8 cellular contexts compared by ENCODE assay signal in the genomic region with DNA sequence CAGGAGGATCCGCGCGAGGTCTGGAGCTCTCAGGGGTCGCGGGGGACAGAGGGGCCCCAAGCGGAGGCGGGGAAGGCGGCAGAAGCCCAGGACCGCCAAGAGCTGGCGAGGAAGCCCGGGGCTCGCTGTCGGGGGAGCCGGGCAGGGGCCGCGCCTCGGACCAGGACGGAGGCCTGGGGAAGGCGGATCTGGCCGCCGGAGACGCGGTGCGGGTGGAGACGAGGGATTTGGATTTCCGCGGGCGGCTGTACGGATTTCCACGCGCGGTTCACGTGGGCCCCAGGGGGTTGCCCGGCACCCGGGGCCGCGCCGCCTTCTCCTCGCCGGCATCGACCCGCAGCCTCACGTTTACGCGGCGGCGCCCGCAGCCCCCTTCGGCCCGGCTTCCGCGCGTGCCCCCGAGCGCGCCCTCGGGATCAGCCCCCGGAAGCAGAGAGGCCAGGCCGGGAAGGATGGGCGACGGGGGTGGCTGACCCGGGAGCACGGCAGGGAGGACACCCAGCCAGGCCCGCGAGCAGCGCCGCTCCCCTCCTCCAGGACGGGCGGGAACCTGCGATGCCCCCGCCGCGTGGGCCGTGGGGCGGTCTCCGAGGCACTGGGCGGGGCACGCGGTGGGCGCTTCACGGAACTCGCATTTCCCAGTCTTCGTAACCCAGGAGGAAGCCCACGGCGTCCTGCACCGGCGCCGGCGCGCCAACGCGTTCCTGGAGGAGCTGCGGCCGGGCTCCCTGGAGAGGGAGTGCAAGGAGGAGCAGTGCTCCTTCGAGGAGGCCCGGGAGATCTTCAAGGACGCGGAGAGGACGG. TPM values are rescaled to one million over a fixed set of nuclear protein-coding genes. Genes with fewer than 3 reads are reported as not detected.
DNase-seq lines count a peak whose midpoint lies in the region; ATAC-seq and TF ChIP-seq lines count a peak whose summit lies in the region.

No MANE protein-coding gene starts in this region.

- DNase-seq in BJ (ENCODE audit: low read depth), result no peak
- DNase-seq in activated CD8-positive, alpha-beta memory T cell treated with anti-CD3 and anti-CD28 coated beads, Interleukin-2, amount 50 U/mL, for 48 hours, result peak; percentile 68
- DNase-seq in head of caudate nucleus, result peak in 22 of 42 donors; percentile 15 to 63 (median 36)
- no peak for DNase-seq in progenitor cell of endocrine pancreas (ENCODE audit: low spot score, unreplicated experiment)
- no peak for DNase-seq in NCI-H1694 treated with DMSO at 0.1 percent for 48 hours (lab: John Stamatoyannopoulos, UW)

- H3K4me3 ChIP-seq in BJ (ENCODE audit: low read depth, low read length), result peak overlapping the region; percentile 28

- H3K27ac Mint-ChIP-seq in progenitor cell of endocrine pancreas, result no peak overlapping the region

- CTCF ChIA-PET in BJ (lab: Yijun Ruan, JAX), result interaction anchor here (1.1 kb wide), 1 partner anchor 17 kb away, joined by 3 read pairs; no protein-coding TSS in a partner anchor

- POLR2A ChIA-PET in BJ (lab: Charles Lee), result no interaction called here

- H3K27me3 Mint-ChIP-seq in progenitor cell of endocrine pancreas, result peaks cover 7% of the 10 kb centered on the region

- intact Hi-C loops in head of caudate nucleus (cut with DNase I), result no loop called here

- H3K36me3 ChIP-seq in BJ (ENCODE audit: control insufficient read depth, insufficient read depth, low read length), result no peaks in the 10 kb centered on the region

- H3K9me3 Mint-ChIP-seq in progenitor cell of endocrine pancreas (ENCODE audit: low read depth), result no peaks in the 10 kb centered on the region

- TF ChIP-seq CTCF in BJ (IDR thresholded peaks at IDR 0.05; ENCODE audit: insufficient read depth, low read depth, low read length) (no peak), progenitor cell of endocrine pancreas (IDR thresholded peaks at IDR 0.05; ENCODE audit: unreplicated experiment) (no peak)

- no peak for ATAC-seq in GM18517 (IDR thresholded peaks at IDR 0.05; ENCODE audit: unreplicated experiment)
- ATAC-seq in GM21619 (IDR thresholded peaks at IDR 0.05; ENCODE audit: unreplicated experiment), result no peak
- ATAC-seq in GM19035 (IDR thresholded peaks at IDR 0.05; ENCODE audit: unreplicated experiment), result no peak

- H3K36me3 Mint-ChIP-seq in progenitor cell of endocrine pancreas (ENCODE audit: insufficient read depth), result peaks cover 2% of the 10 kb centered on the region

- H3K4me1 Mint-ChIP-seq in progenitor cell of endocrine pancreas (ENCODE audit: low read depth), result peaks cover 8% of the 10 kb centered on the region

- peaks cover 5% of the 10 kb centered on the region for H3K27me3 ChIP-seq in BJ (ENCODE audit: control insufficient read depth, insufficient read depth, low read length)

- H3K4me3 Mint-ChIP-seq in progenitor cell of endocrine pancreas (ENCODE audit: low read depth), result peak overlapping the region; percentile 41

RNA-seq across cellular contexts. Expression of gene F7, which starts 4.7 kb away (rescaled TPM):
- 0.05 and 0.11 TPM in 2 replicates for polyA plus RNA-seq in BJ (2011; rRNA removed)
- 0.71 TPM in 1 of 2 replicates, not detected in the other for polyA minus RNA-seq in BJ (2011; rRNA and poly(A)+ RNA removed)
- total RNA-seq in progenitor cell of endocrine pancreas, result 5.7 and 7.3 TPM in 2 replicates

RNA-seq across cellular contexts. Expression of gene F10, which starts 12.3 kb away (rescaled TPM):
- 28.8 and 39.0 TPM in 2 replicates for polyA plus RNA-seq in BJ (2011; rRNA removed)
- 4.1 and 7.0 TPM in 2 replicates for polyA minus RNA-seq in BJ (2011; rRNA and poly(A)+ RNA removed)
- total RNA-seq in progenitor cell of endocrine pancreas, result 29.7 and 30.2 TPM in 2 replicates

RNA-seq across cellular contexts. Expression of gene PROZ, which starts 48.2 kb away (rescaled TPM):
- not detected in 2 replicates for polyA plus RNA-seq in BJ (2011; rRNA removed)
- not detected in 2 replicates for polyA minus RNA-seq in BJ (2011; rRNA and poly(A)+ RNA removed)
- total RNA-seq in progenitor cell of endocrine pancreas, result not detected in 2 replicates

Comparison
In these comparisons a context has a peak if more than half of its experiments do, and no peak if none do; other contexts are left out.
1. DNase-seq: peak in activated CD8-positive, alpha-beta memory T cell treated with anti-CD3 and anti-CD28 coated beads, Interleukin-2, amount 50 U/mL, for 48 hours (single experiment) and head of caudate nucleus (22 of 42); none in BJ (single experiment), progenitor cell of endocrine pancreas (single experiment) and NCI-H1694 treated with DMSO at 0.1 percent for 48 hours (single experiment).